In genomic region chr3:41222012-41222411, GRCh38 we compare ENCODE assay signal across 1 cellular context.
TF ChIP-seq lines count a peak whose summit lies in the region.

No MANE protein-coding gene starts in this region.

TF ChIP-seq in H1, 55 proteins besides CTCF, POLR2A, EP300 and RAD21:
- no peak for TF ChIP-seq CHD1 (IDR thresholded peaks at IDR 0.05; ENCODE audit: low read depth, low read length)
